ENCODE assay signal across 27 cellular contexts in genomic region chr19:29766100-29766499, GRCh38. TPM values are rescaled to one million over a fixed set of nuclear protein-coding genes. Genes with fewer than 3 reads are reported as not detected.
DNase-seq lines count a peak whose midpoint lies in the region; ATAC-seq, FAIRE-seq and TF ChIP-seq lines count a peak whose summit lies in the region.
"Had no signal": no experiment of that assay in that cellular context is flagged by ENCODE, and none has a peak within 500 bp of the region (broad histone marks: within the 10 kb centered on the region; RNA-seq: fewer than 3 reads in every experiment).

No MANE protein-coding gene starts in this region.

- no peak overlapping the region for H3K4me2 ChIP-seq in osteoblast (ENCODE audit: insufficient read depth, low read length)
- H3K4me2 ChIP-seq: A549 had no signal

- H3K9ac ChIP-seq in kidney (ENCODE audit: low read length in 2 of 2), result no peak overlapping the region
- H3K9ac ChIP-seq: BLaER1 treated with 17β-estradiol and CSF1 and Interleukin-3, amounts not matched to agents 10 nM and 100 nM had no signal

- no peak for FAIRE-seq in kidney (lab: Jason Lieb, UNC)
- FAIRE-seq: A549, GM12878, GM12892, GM18507 had no signal

- TF ChIP-seq CTCF in left ventricle myocardium inferior (IDR thresholded peaks at IDR 0.05; ENCODE audit: borderline replicate concordance) (no peak), osteoblast (IDR thresholded peaks at IDR 0.05; ENCODE audit: extremely low read depth, low read depth, low read length) (no peak), kidney (IDR thresholded peaks at IDR 0.05; ENCODE audit: borderline replicate concordance, extremely low read depth, insufficient read depth) (no peak)

- no peaks in the 10 kb centered on the region for H3K9me3 ChIP-seq in left ventricle myocardium inferior (replicated peaks)
- no peaks in the 10 kb centered on the region for H3K9me3 ChIP-seq in osteoblast (ENCODE audit: low read depth, low read length)
- H3K9me3 ChIP-seq in kidney (ENCODE audit: control insufficient read depth in 1 of 2, low read length in 2 of 2), result no peaks in the 10 kb centered on the region
- H3K9me3 ChIP-seq: A549; BLaER1 treated with 17β-estradiol and CSF1 and Interleukin-3, amounts not matched to agents 10 nM and 100 nM; Caco-2 had no signal

- peaks cover 47% of the 10 kb centered on the region for H3K27me3 ChIP-seq in left ventricle myocardium inferior (ENCODE audit: low read depth)
- peaks cover 4% of the 10 kb centered on the region for H3K27me3 ChIP-seq in osteoblast (ENCODE audit: insufficient read depth, low read length)
- H3K27me3 ChIP-seq: BLaER1 treated with 17β-estradiol and CSF1 and Interleukin-3, amounts not matched to agents 10 nM and 100 nM had no signal

- H3K27ac ChIP-seq in left ventricle myocardium inferior (replicated peaks) (no peak overlapping the region), osteoblast (ENCODE audit: low read depth, low read length) (no peak overlapping the region), kidney (ENCODE audit: low read depth in 2 of 2, low read length in 2 of 2) (no peak overlapping the region)
- H3K27ac ChIP-seq: 22Rv1; A549; BLaER1 treated with 17β-estradiol and CSF1 and Interleukin-3, amounts not matched to agents 10 nM and 100 nM; C4-2B had no signal

- no peaks in the 10 kb centered on the region for H3K4me1 Mint-ChIP-seq in activated T-cell treated with anti-CD3 and anti-CD28 coated beads, Interleukin-2, amount 50 U/mL, for 72 hours (ENCODE audit: low read depth)
- H3K4me1 Mint-ChIP-seq: B cell had no signal

- peak; percentile 34 for DNase-seq in Right ventricle myocardium inferior (ENCODE audit: missing footprints)
- DNase-seq in left ventricle myocardium inferior, result no peak
- peak; percentile 24 for DNase-seq in left kidney (ENCODE audit: low read depth, low spot score)
- DNase-seq in osteoblast (ENCODE audit: insufficient read length, low spot score, missing footprints), result peak; percentile 80
- no peak for DNase-seq in activated T-cell treated with anti-CD3 and anti-CD28 coated beads, Interleukin-2, amount 50 U/mL, for 72 hours
- DNase-seq in kidney, result no peak
- DNase-seq in NCI-H1105 (lab: John Stamatoyannopoulos, UW), result no peak
- DNase-seq: AML-193; Caco-2; Calu3; CD4-positive, alpha-beta T cell; CD8-positive, alpha-beta T cell; DMS 273 treated with DMSO at 0.1 percent for 48 hours; DMS153; DMS53; DMS79; DND-41; EL; GDM1 had no signal

- H3K36me3 ChIP-seq in left ventricle myocardium inferior (no peaks in the 10 kb centered on the region), osteoblast (ENCODE audit: insufficient read depth, low read length) (no peaks in the 10 kb centered on the region), kidney (ENCODE audit: control insufficient read depth in 1 of 2, insufficient read depth in 2 of 2, low read length in 2 of 2) (no peaks in the 10 kb centered on the region)
- H3K36me3 ChIP-seq: BLaER1 treated with 17β-estradiol and CSF1 and Interleukin-3, amounts not matched to agents 10 nM and 100 nM had no signal

- H4K20me1 ChIP-seq in osteoblast (ENCODE audit: insufficient read depth, low read length), result no peaks in the 10 kb centered on the region
- H4K20me1 ChIP-seq: BLaER1 treated with 17β-estradiol and CSF1 and Interleukin-3, amounts not matched to agents 10 nM and 100 nM had no signal

- no peak for ATAC-seq in Right ventricle myocardium inferior
- ATAC-seq in activated T-cell treated with anti-CD3 and anti-CD28 coated beads, Interleukin-2, amount 50 U/mL, for 72 hours (replicated peaks in 1 of 2), result no peak
- ATAC-seq: CD8-positive, alpha-beta T cell; GM12878 had no signal

- no peak overlapping the region for H3K27ac Mint-ChIP-seq in activated T-cell treated with anti-CD3 and anti-CD28 coated beads, Interleukin-2, amount 50 U/mL, for 72 hours
- H3K27ac Mint-ChIP-seq: B cell; CD4-positive, alpha-beta T cell; CD8-positive, alpha-beta T cell had no signal

- H3K27me3 Mint-ChIP-seq in activated T-cell treated with anti-CD3 and anti-CD28 coated beads, Interleukin-2, amount 50 U/mL, for 72 hours (ENCODE audit: low read depth), result no peaks in the 10 kb centered on the region
- H3K27me3 Mint-ChIP-seq: CD4-positive, alpha-beta T cell had no signal

- H3K9me3 Mint-ChIP-seq in activated T-cell treated with anti-CD3 and anti-CD28 coated beads, Interleukin-2, amount 50 U/mL, for 72 hours, result no peaks in the 10 kb centered on the region
- H3K9me3 Mint-ChIP-seq: CD4-positive, alpha-beta T cell; CD8-positive, alpha-beta T cell had no signal

- H3K4me3 Mint-ChIP-seq in activated T-cell treated with anti-CD3 and anti-CD28 coated beads, Interleukin-2, amount 50 U/mL, for 72 hours, result no peak overlapping the region
- H3K4me3 Mint-ChIP-seq: B cell; CD4-positive, alpha-beta T cell; CD8-positive, alpha-beta T cell had no signal

- no peak overlapping the region for H2AFZ ChIP-seq in osteoblast (ENCODE audit: low read length)

- intact Hi-C loops in Right ventricle myocardium inferior (cut with DNase I) (no loop called here), left ventricle myocardium inferior (cut with micrococcal nuclease) (no loop called here), kidney (cut with DNase I) (loop anchor here (10.0 kb wide), 1 partner anchor 99 kb away; no protein-coding TSS in a partner anchor)

- H3K79me2 ChIP-seq in osteoblast (ENCODE audit: insufficient read depth, low read length), result no peaks in the 10 kb centered on the region

- no peaks in the 10 kb centered on the region for H3K36me3 Mint-ChIP-seq in activated T-cell treated with anti-CD3 and anti-CD28 coated beads, Interleukin-2, amount 50 U/mL, for 72 hours (ENCODE audit: insufficient read depth in 2 of 2)
- H3K36me3 Mint-ChIP-seq: CD8-positive, alpha-beta T cell had no signal

- H3K4me1 ChIP-seq in left ventricle myocardium inferior, result no peaks in the 10 kb centered on the region
- no peaks in the 10 kb centered on the region for H3K4me1 ChIP-seq in osteoblast (ENCODE audit: insufficient read depth, low read length)
- no peaks in the 10 kb centered on the region for H3K4me1 ChIP-seq in kidney (ENCODE audit: control insufficient read depth in 1 of 2, insufficient read depth in 1 of 2, low read depth in 1 of 2, low read length in 2 of 2)
- H3K4me1 ChIP-seq: A549, Caco-2 had no signal

- no peak overlapping the region for H3K4me3 ChIP-seq in left ventricle myocardium inferior
- no peak overlapping the region for H3K4me3 ChIP-seq in osteoblast (ENCODE audit: insufficient read depth, low read length)
- H3K4me3 ChIP-seq in kidney (ENCODE audit: low read length in 2 of 2), result no peak overlapping the region
- H3K4me3 ChIP-seq: A549; BLaER1 treated with 17β-estradiol and CSF1 and Interleukin-3, amounts not matched to agents 10 nM and 100 nM; GM12878 had no signal

RNA-seq across cellular contexts. Expression of gene CCNE1, which starts 45.7 kb away (rescaled TPM):
- total RNA-seq in Right ventricle myocardium inferior, result 3.1 TPM
- total RNA-seq in left ventricle myocardium inferior, result 3.1 TPM
- 4.7 and 5.0 TPM in 2 replicates for total RNA-seq in osteoblast
- 10 to 100 TPM; 39.3 to 41.9 TPM for total RNA-seq in activated T-cell treated with anti-CD3 and anti-CD28 coated beads, Interleukin-2, amount 50 U/mL, for 72 hours
- total RNA-seq in kidney, result 1.4 TPM
- 1.3 TPM for polyA plus RNA-seq in kidney (ENCODE audit: insufficient read depth, low read depth, low replicate concordance)

RNA-seq across cellular contexts. Expression of gene C19orf12, which starts 51.0 kb away (rescaled TPM):
- total RNA-seq in Right ventricle myocardium inferior (64.2 TPM), left ventricle myocardium inferior (48.6 TPM), osteoblast (48.5 and 52.7 TPM in 2 replicates), kidney (21.2 TPM)
- total RNA-seq in activated T-cell treated with anti-CD3 and anti-CD28 coated beads, Interleukin-2, amount 50 U/mL, for 72 hours, result 10 to 100 TPM; 32.1 to 35.6 TPM
- 27.1 TPM for polyA plus RNA-seq in kidney (ENCODE audit: insufficient read depth, low read depth, low replicate concordance)

Comparison
In these comparisons a context has a peak if more than half of its experiments do, and no peak if none do; other contexts are left out.
1. DNase-seq: peak in Right ventricle myocardium inferior (single experiment), left kidney (single experiment) and osteoblast (single experiment); none in left ventricle myocardium inferior (single experiment), activated T-cell treated with anti-CD3 and anti-CD28 coated beads, Interleukin-2, amount 50 U/mL, for 72 hours (0 of 2), kidney (single experiment) and NCI-H1105 (single experiment).